1 cellular context compared by ENCODE assay signal in genomic region chr3:38153986-38154608, GRCh38.
TF ChIP-seq lines count a peak whose summit lies in the region.

No MANE protein-coding gene starts in this region.

TF ChIP-seq in HCT116, 20 proteins besides CTCF, POLR2A, EP300 and RAD21:
- TF ChIP-seq CEBPB (IDR thresholded peaks at IDR 0.05; ENCODE audit: low read depth) = peak; percentile 63; the same call in 1 of the 2 replicates
- TF ChIP-seq SIN3A (IDR thresholded peaks at IDR 0.05; ENCODE audit: low read depth) = no peak
- TF ChIP-seq, protein P1, sequence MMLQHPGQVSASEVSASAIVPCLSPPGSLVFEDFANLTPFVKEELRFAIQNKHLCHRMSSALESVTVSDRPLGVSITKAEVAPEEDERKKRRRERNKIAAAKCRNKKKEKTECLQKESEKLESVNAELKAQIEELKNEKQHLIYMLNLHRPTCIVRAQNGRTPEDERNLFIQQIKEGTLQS (IDR thresholded peaks at IDR 0.05) = no peak
- peak; percentile 24; the same call in 1 of the 2 replicates for TF ChIP-seq SP1 (IDR thresholded peaks at IDR 0.05; ENCODE audit: low read depth)
- TF ChIP-seq, protein P2, sequence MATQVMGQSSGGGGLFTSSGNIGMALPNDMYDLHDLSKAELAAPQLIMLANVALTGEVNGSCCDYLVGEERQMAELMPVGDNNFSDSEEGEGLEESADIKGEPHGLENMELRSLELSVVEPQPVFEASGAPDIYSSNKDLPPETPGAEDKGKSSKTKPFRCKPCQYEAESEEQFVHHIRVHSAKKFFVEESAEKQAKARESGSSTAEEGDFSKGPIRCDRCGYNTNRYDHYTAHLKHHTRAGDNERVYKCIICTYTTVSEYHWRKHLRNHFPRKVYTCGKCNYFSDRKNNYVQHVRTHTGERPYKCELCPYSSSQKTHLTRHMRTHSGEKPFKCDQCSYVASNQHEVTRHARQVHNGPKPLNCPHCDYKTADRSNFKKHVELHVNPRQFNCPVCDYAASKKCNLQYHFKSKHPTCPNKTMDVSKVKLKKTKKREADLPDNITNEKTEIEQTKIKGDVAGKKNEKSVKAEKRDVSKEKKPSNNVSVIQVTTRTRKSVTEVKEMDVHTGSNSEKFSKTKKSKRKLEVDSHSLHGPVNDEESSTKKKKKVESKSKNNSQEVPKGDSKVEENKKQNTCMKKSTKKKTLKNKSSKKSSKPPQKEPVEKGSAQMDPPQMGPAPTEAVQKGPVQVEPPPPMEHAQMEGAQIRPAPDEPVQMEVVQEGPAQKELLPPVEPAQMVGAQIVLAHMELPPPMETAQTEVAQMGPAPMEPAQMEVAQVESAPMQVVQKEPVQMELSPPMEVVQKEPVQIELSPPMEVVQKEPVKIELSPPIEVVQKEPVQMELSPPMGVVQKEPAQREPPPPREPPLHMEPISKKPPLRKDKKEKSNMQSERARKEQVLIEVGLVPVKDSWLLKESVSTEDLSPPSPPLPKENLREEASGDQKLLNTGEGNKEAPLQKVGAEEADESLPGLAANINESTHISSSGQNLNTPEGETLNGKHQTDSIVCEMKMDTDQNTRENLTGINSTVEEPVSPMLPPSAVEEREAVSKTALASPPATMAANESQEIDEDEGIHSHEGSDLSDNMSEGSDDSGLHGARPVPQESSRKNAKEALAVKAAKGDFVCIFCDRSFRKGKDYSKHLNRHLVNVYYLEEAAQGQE (IDR thresholded peaks at IDR 0.05; ENCODE audit: low read depth) = no peak
